ENCODE assay signal across 21 cellular contexts in genomic region chr2:11861044-11861443, GRCh38.
DNase-seq lines count a peak whose midpoint lies in the region; ATAC-seq and TF ChIP-seq lines count a peak whose summit lies in the region.
"Had no signal": no experiment of that assay in that cellular context is flagged by ENCODE, and none has a peak within 500 bp of the region (broad histone marks: within the 10 kb centered on the region; RNA-seq: fewer than 3 reads in every experiment).

No MANE protein-coding gene starts in this region.

- DNase-seq in naive B cell (no peak), A172 (ENCODE audit: low spot score) (no peak), GM10248 (ENCODE audit: extremely low spot score) (no peak), COLO829 (ENCODE audit: low spot score) (no peak), kidney tubule cell (ENCODE audit: low spot score) (no peak)
- DNase-seq: activated CD4-positive, alpha-beta T cell treated with anti-CD3 and anti-CD28 coated beads for 36 hours; activated naive CD4-positive, alpha-beta T cell; activated T-cell treated with anti-CD3 and anti-CD28 coated beads, Interleukin-2, amount 50 U/mL, for 4 hours; brain microvascular endothelial cell; CD4-positive, alpha-beta memory T cell; DMS153; effector CD4-positive, alpha-beta T cell; GOT3; Kasumi-1; NCI-H1694; NCI-H510A treated with DMSO at 0.1 percent for 48 hours; T-helper 17 cell had no signal

- no peak for TF ChIP-seq POLR2A in GM18505 (IDR thresholded peaks at IDR 0.05; ENCODE audit: borderline replicate concordance, extremely low read depth, insufficient read depth, insufficient read length)

- H3K27me3 Mint-ChIP-seq in naive B cell: no peaks in the 10 kb centered on the region
- H3K27me3 Mint-ChIP-seq: CD4-positive, alpha-beta memory T cell; progenitor cell of endocrine pancreas; T-helper 17 cell had no signal

- peaks cover 0 to 9% (median 7%) of the 10 kb centered on the region in 7 donors for H3K9me3 Mint-ChIP-seq in naive B cell

- H3K36me3 Mint-ChIP-seq in naive B cell: peaks cover 0 to 10% of the 10 kb centered on the region in 2 donors
- H3K36me3 Mint-ChIP-seq: CD4-positive, alpha-beta memory T cell had no signal

- CTCF ChIA-PET in GM10248 (lab: Yijun Ruan, JAX): interaction anchor here (1.0 to 1.3 kb wide), 4 partner anchors 12 to 1146 kb away, joined by 3 to 4 read pairs (median 3); no protein-coding TSS in a partner anchor

- peak; percentile 36 for ATAC-seq in GM18505 (IDR thresholded peaks at IDR 0.05; ENCODE audit: unreplicated experiment)
- peak; percentile 32 for ATAC-seq in GM21529 (IDR thresholded peaks at IDR 0.05; ENCODE audit: unreplicated experiment)
- peak; percentile 28 for ATAC-seq in HG03432 (IDR thresholded peaks at IDR 0.05; ENCODE audit: unreplicated experiment)
- ATAC-seq in naive B cell (ENCODE audit: low read depth in 2 of 2): no peak
- ATAC-seq: activated CD4-positive, alpha-beta T cell treated with anti-CD3 and anti-CD28 coated beads for 36 hours; activated T-cell treated with anti-CD3 and anti-CD28 coated beads, Interleukin-2, amount 50 U/mL, for 4 hours; T-helper 17 cell had no signal

- H3K27ac Mint-ChIP-seq in naive B cell: peak overlapping the region in 3 of 6 donors; percentile 40 to 79 (median 58)
- H3K27ac Mint-ChIP-seq: activated CD4-positive, alpha-beta T cell treated with anti-CD3 and anti-CD28 coated beads for 36 hours; CD4-positive, alpha-beta memory T cell; progenitor cell of endocrine pancreas; T-helper 17 cell had no signal

- H3K4me1 Mint-ChIP-seq in naive B cell: peaks cover 79 to 98% (median 92%) of the 10 kb centered on the region in 3 donors

- H3K4me3 Mint-ChIP-seq in naive B cell: peak overlapping the region in 6 of 8 donors; percentile 7 to 76 (median 54)
- H3K4me3 Mint-ChIP-seq: activated CD4-positive, alpha-beta T cell treated with anti-CD3 and anti-CD28 coated beads for 36 hours; activated T-cell treated with anti-CD3 and anti-CD28 coated beads, Interleukin-2, amount 50 U/mL, for 4 hours; CD4-positive, alpha-beta memory T cell; T-helper 17 cell had no signal

- TF ChIP-seq CTCF in GM10248 (IDR thresholded peaks at IDR 0.05; ENCODE audit: control extremely low read depth, extremely low read depth, low read depth, missing control alignments): no peak

- POLR2A ChIA-PET in GM10248 (lab: Yijun Ruan, JAX): no interaction called here

Comparison
In these comparisons a context has a peak if more than half of its experiments do, and no peak if none do; other contexts are left out.
1. ATAC-seq: peak in GM18505 (single experiment), GM21529 (single experiment) and HG03432 (single experiment); none in naive B cell (0 of 2).